ENCODE assay signal across 8 cellular contexts in the genomic region with DNA sequence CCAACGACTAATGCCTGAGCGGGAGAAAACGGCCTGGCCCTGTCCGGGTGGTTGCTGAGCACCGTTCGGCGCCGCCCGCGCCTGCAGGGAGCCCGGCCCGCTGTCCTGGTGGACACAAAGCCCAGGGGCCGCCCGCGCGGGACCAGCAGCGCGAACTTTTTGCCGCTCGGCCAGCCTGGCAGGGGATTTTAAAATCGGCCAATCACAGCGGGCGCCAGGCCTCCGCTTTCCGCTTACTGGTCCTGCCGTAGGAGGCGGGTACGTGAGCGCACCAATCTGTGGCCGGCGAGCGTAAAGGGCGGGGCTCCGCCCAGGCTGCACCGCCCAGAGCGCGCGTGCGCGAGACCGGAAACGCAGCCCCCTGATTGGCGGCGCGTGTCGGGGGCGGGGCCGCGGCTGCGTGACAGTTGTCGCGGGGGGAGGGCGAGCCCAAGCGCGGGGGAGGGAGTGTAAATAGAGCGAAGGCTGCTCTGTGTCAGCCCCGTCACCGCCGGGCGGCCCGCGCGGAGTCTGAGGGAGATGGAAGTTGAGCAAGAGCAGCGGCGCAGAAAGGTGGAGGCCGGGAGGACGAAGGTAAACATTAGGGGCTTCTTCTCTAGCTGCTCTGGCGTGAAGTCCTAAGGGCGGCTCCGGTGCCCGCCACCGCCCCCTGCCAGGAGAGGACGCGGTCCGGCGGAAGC. TPM values are rescaled to one million over a fixed set of nuclear protein-coding genes. Genes with fewer than 3 reads are reported as not detected.
DNase-seq lines count a peak whose midpoint lies in the region; ATAC-seq and TF ChIP-seq lines count a peak whose summit lies in the region.

A gene (minus strand): TSS at position 161 of the 680 bp plus-strand sequence. CDS start 1,132 bp downstream, outside the sequence.
A gene with protein sequence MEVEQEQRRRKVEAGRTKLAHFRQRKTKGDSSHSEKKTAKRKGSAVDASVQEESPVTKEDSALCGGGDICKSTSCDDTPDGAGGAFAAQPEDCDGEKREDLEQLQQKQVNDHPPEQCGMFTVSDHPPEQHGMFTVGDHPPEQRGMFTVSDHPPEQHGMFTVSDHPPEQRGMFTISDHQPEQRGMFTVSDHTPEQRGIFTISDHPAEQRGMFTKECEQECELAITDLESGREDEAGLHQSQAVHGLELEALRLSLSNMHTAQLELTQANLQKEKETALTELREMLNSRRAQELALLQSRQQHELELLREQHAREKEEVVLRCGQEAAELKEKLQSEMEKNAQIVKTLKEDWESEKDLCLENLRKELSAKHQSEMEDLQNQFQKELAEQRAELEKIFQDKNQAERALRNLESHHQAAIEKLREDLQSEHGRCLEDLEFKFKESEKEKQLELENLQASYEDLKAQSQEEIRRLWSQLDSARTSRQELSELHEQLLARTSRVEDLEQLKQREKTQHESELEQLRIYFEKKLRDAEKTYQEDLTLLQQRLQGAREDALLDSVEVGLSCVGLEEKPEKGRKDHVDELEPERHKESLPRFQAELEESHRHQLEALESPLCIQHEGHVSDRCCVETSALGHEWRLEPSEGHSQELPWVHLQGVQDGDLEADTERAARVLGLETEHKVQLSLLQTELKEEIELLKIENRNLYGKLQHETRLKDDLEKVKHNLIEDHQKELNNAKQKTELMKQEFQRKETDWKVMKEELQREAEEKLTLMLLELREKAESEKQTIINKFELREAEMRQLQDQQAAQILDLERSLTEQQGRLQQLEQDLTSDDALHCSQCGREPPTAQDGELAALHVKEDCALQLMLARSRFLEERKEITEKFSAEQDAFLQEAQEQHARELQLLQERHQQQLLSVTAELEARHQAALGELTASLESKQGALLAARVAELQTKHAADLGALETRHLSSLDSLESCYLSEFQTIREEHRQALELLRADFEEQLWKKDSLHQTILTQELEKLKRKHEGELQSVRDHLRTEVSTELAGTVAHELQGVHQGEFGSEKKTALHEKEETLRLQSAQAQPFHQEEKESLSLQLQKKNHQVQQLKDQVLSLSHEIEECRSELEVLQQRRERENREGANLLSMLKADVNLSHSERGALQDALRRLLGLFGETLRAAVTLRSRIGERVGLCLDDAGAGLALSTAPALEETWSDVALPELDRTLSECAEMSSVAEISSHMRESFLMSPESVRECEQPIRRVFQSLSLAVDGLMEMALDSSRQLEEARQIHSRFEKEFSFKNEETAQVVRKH (N-terminal part only) (plus strand): TSS at position 447 of the 680 bp plus-strand sequence. CDS start 73 bp downstream, at position 520.

- H3K27ac Mint-ChIP-seq in T-cell (peak within 1 kb of the TSS; percentile 98), type B pancreatic cell (peak within 1 kb of the TSS; percentile 98)

- no peaks in the 10 kb centered on the region for H3K27me3 Mint-ChIP-seq in T-cell
- H3K27me3 Mint-ChIP-seq in type B pancreatic cell: no peaks in the 10 kb centered on the region

- CTCF ChIA-PET in T-cell (lab: Charles Lee): no interaction called here

- peak within 1 kb of the TSS; percentile 95 for H3K4me3 ChIP-seq in adipocyte (ENCODE audit: low read length)
- peak within 1 kb of the TSS; percentile 81 to 100 (median 92) for H3K4me3 ChIP-seq in heart right ventricle

- H3K27ac ChIP-seq in heart right ventricle: peak within 1 kb of the TSS; percentile 92 to 99 (median 97)

- no peak for TF ChIP-seq CTCF in GM13976 (IDR thresholded peaks at IDR 0.05; ENCODE audit: borderline replicate concordance, control extremely low read depth, extremely low read depth, insufficient read depth, missing control alignments)
- no peak for TF ChIP-seq CTCF in heart right ventricle (IDR thresholded peaks at IDR 0.05)
- TF ChIP-seq CTCF in type B pancreatic cell (conservative IDR thresholded peaks at IDR 0.05): peak; percentile 1

- H3K4me1 ChIP-seq in adipocyte (ENCODE audit: control insufficient read depth, insufficient read depth, low read length): peaks cover 24% of the 10 kb centered on the region
- peaks cover 6 to 46% (median 28%) of the 10 kb centered on the region in 9 donors for H3K4me1 ChIP-seq in heart right ventricle

- POLR2A ChIA-PET in T-cell (lab: Charles Lee): no interaction called here

- H3K36me3 ChIP-seq in adipocyte (ENCODE audit: control insufficient read depth, insufficient read depth, low read length, severe bottlenecking) (peaks cover 15% of the 10 kb centered on the region), heart right ventricle (peaks cover 0 to 25% (median 5%) of the 10 kb centered on the region in 9 donors)

- H3K27me3 ChIP-seq in adipocyte (replicated peaks; ENCODE audit: control insufficient read depth, insufficient read depth, low read length) (no peaks in the 10 kb centered on the region), heart right ventricle (no peaks in the 10 kb centered on the region)

- H3K9me3 Mint-ChIP-seq in T-cell: no peaks in the 10 kb centered on the region
- H3K9me3 Mint-ChIP-seq in type B pancreatic cell: no peaks in the 10 kb centered on the region

- in situ Hi-C loops in GM13976 (cut with MboI; ENCODE audit: low sequenced_read_pairs, unreplicated experiment): no loop called here

- WGBS in heart right ventricle, 2 donors: 0% methylated on average over 69 to 76 of the region's 76 CpGs

- peak; percentile 98 for DNase-seq in GM13976 (ENCODE audit: low spot score)
- DNase-seq in NCI-H146 (lab: John Stamatoyannopoulos, UW): peak; percentile 95
- peak; percentile 89 to 99 (median 97) for DNase-seq in T-cell
- peak; percentile 99 for DNase-seq in adipocyte (ENCODE audit: low read depth)
- peak; percentile 97 to 98 for DNase-seq in heart right ventricle
- DNase-seq in pons (ENCODE audit: low spot score): peak; percentile 94
- DNase-seq in type B pancreatic cell (ENCODE audit: extremely low spot score, unreplicated experiment): peak; percentile 99

- peaks cover 28 to 38% (median 35%) of the 10 kb centered on the region in 3 donors for H3K4me1 Mint-ChIP-seq in T-cell
- H3K4me1 Mint-ChIP-seq in type B pancreatic cell (ENCODE audit: unreplicated experiment): peaks cover 25% of the 10 kb centered on the region

- ATAC-seq in HG02870 (IDR thresholded peaks at IDR 0.05; ENCODE audit: unreplicated experiment) (peak; percentile 84), T-cell (replicated peaks in 1 of 4) (peak; percentile 82 to 86 (median 83)), heart right ventricle (peak; percentile 94 to 98 (median 96))

- H3K9me3 ChIP-seq in adipocyte (ENCODE audit: control insufficient read depth, low read length) (no peaks in the 10 kb centered on the region), heart right ventricle (no peaks in the 10 kb centered on the region)

- peak within 1 kb of the TSS; percentile 94 for H3K9ac ChIP-seq in adipocyte (ENCODE audit: low read length)

- H3K4me3 Mint-ChIP-seq in T-cell (peak within 1 kb of the TSS; percentile 92 to 95 (median 93)), type B pancreatic cell (peak within 1 kb of the TSS; percentile 95)

- H3K36me3 Mint-ChIP-seq in T-cell: peaks cover 3% of the 10 kb centered on the region
- H3K36me3 Mint-ChIP-seq in type B pancreatic cell: peaks cover 23% of the 10 kb centered on the region

- intact Hi-C loops in heart right ventricle (cut with DNase I): loop anchor here in 5 of 10 donors (1.0 to 10.0 kb wide), 5 partner anchors 37 to 139 kb away; a partner anchor contains a TSS

RNA-seq across cellular contexts. Expression of the first gene that starts in this region (rescaled TPM):
- total RNA-seq in T-cell: 1 to 10 TPM; 3.9 to 9.2 (median 8.3) TPM
- total RNA-seq in heart right ventricle: 1 to 10 TPM in 8 of 10 donors, under 1 TPM in 2; 0.98 to 2.0 (median 1.3) TPM
- 1 to 10 TPM in 1 of 2 donors, under 1 TPM in 1; 0.51 to 2.9 TPM for polyA plus RNA-seq in heart right ventricle
- total RNA-seq in type B pancreatic cell (ENCODE audit: low replicate concordance): 14.0 and 36.6 TPM in 2 replicates

RNA-seq across cellular contexts. Expression of the second gene that starts in this region (rescaled TPM):
- total RNA-seq in T-cell (10 to 100 TPM; 52.8 to 65.0 (median 58.6) TPM), heart right ventricle (10 to 100 TPM; 17.5 to 58.6 (median 29.7) TPM), type B pancreatic cell (ENCODE audit: low replicate concordance) (30.8 and 50.3 TPM in 2 replicates)
- polyA plus RNA-seq in heart right ventricle: 10 to 100 TPM; 23.0 to 25.4 TPM

Comparison
In these comparisons a context has a peak if more than half of its experiments do, and no peak if none do; other contexts are left out.
1. Peak in every context shown above with its lines: DNase-seq, ATAC-seq, H3K4me3 ChIP-seq and H3K27ac ChIP-seq.